In genomic region chr11:78040691-78041379, GRCh38 we compare ENCODE assay signal across 11 cellular contexts. TPM values are rescaled to one million over a fixed set of nuclear protein-coding genes. Genes with fewer than 3 reads are reported as not detected.
A peak's percentile ranks its signal among the peaks of the same experiment; 100 is the strongest.
DNase-seq lines count a peak whose midpoint lies in the region; ATAC-seq, FAIRE-seq and TF ChIP-seq lines count a peak whose summit lies in the region.
"Had no signal": no experiment of that assay in that cellular context is flagged by ENCODE, and none has a peak within 500 bp of the region (broad histone marks: within the 10 kb centered on the region; RNA-seq: fewer than 3 reads in every experiment).

No MANE protein-coding gene starts in this region.

- H3K27me3 ChIP-seq in breast epithelium (no peaks in the 10 kb centered on the region), neuronal stem cell (ENCODE audit: control insufficient read depth in 3 of 3, insufficient read depth in 3 of 3, low read depth in 1 of 3, low read length in 3 of 3) (no peaks in the 10 kb centered on the region)

- intact Hi-C loops in breast epithelium (cut with DNase I; ENCODE audit: low total_unique reads), result no loop called here

- no peak for FAIRE-seq in GM12891 (lab: Jason Lieb, UNC)

- ATAC-seq in GM19324 (IDR thresholded peaks at IDR 0.05; ENCODE audit: low FRiP score, unreplicated experiment), result no peak
- ATAC-seq in HG03442 (IDR thresholded peaks at IDR 0.05; ENCODE audit: unreplicated experiment), result no peak

- H2AK5ac ChIP-seq in neuronal stem cell (ENCODE audit: low read depth, low read length), result no peak overlapping the region

- peak overlapping the region; percentile 26 for H2AFZ ChIP-seq in neuronal stem cell (ENCODE audit: low read length)

- CTCF ChIA-PET in GM10248 (lab: Yijun Ruan, JAX), result interaction anchor here (1.2 to 1.8 kb wide), 3 partner anchors 14 to 38 kb away, joined by 3 to 5 read pairs (median 3); partner anchors contain the start of gene NDUFC2

- H4K8ac ChIP-seq in neuronal stem cell (ENCODE audit: low read depth, low read length), result no peak overlapping the region

- H2BK120ac ChIP-seq in neuronal stem cell (ENCODE audit: low read depth, low read length), result no peak overlapping the region

- H3K14ac ChIP-seq in neuronal stem cell (ENCODE audit: low read length), result no peak overlapping the region

- H3K23ac ChIP-seq in neuronal stem cell (ENCODE audit: low read depth, low read length, poor library complexity), result no peak overlapping the region

- peak overlapping the region; percentile 1 for H3K18ac ChIP-seq in neuronal stem cell (ENCODE audit: low read length)

- DNase-seq in DMS153 (lab: John Stamatoyannopoulos, UW), result peak; percentile 74
- DNase-seq in HK-2 (ENCODE audit: unreplicated experiment), result peak; percentile 48
- no peak for DNase-seq in breast epithelium (ENCODE audit: low spot score in 2 of 2)
- DNase-seq in neuronal stem cell (ENCODE audit: low spot score), result no peak
- DNase-seq in GM10248 (ENCODE audit: extremely low spot score), result no peak
- no peak for DNase-seq in GM12891 (ENCODE audit: insufficient read length, low spot score)
- DNase-seq: activated naive CD4-positive, alpha-beta T cell treated with anti-CD3 and anti-CD28 coated beads, Interleukin-2, amount 50 U/mL, for 16 hours; effector CD8-positive, alpha-beta T cell had no signal

- H3K4ac ChIP-seq in neuronal stem cell (ENCODE audit: low read length), result no peak overlapping the region

- POLR2A ChIA-PET in GM10248 (lab: Yijun Ruan, JAX), result no interaction called here

- H3K9me3 ChIP-seq in breast epithelium (no peaks in the 10 kb centered on the region), neuronal stem cell (replicated peaks in 1 of 2; ENCODE audit: control insufficient read depth in 2 of 2, insufficient read depth in 1 of 2, low read depth in 1 of 2, low read length in 2 of 2) (peaks cover 0 to 5% of the 10 kb centered on the region in 2 donors)

- no peak overlapping the region for H2BK15ac ChIP-seq in neuronal stem cell (ENCODE audit: low read length)

- no peak overlapping the region for H2BK12ac ChIP-seq in neuronal stem cell (ENCODE audit: low read length)

- H4K91ac ChIP-seq in neuronal stem cell (ENCODE audit: low read depth, low read length, poor library complexity), result no peak overlapping the region

- H3K4me1 ChIP-seq in breast epithelium (peaks cover 2 to 18% of the 10 kb centered on the region in 2 donors), neuronal stem cell (ENCODE audit: control insufficient read depth in 2 of 2, insufficient read depth in 1 of 2, low read depth in 1 of 2, low read length in 2 of 2) (peaks cover 1 to 3% of the 10 kb centered on the region in 2 donors)

- no peak overlapping the region for H3K9ac ChIP-seq in neuronal stem cell (ENCODE audit: low read depth, low read length, poor library complexity)

- TF ChIP-seq CTCF in breast epithelium (IDR thresholded peaks at IDR 0.05), result no peak
- TF ChIP-seq CTCF in GM10248 (IDR thresholded peaks at IDR 0.05; ENCODE audit: control extremely low read depth, extremely low read depth, low read depth, missing control alignments), result no peak

- no peak overlapping the region for H3K4me2 ChIP-seq in neuronal stem cell (ENCODE audit: insufficient read depth, low read length, poor library complexity, severe bottlenecking)

- peak overlapping the region; percentile 73 to 83 for H3K27ac ChIP-seq in breast epithelium
- no peak overlapping the region for H3K27ac ChIP-seq in neuronal stem cell (replicated peaks; ENCODE audit: low read length)

- TF ChIP-seq POLR2A in breast epithelium (IDR thresholded peaks at IDR 0.05), result no peak
- TF ChIP-seq POLR2A in GM12891 (IDR thresholded peaks at IDR 0.05; ENCODE audit: low read depth, low read length), result no peak

- no CpG with 5 or more reads among the region's 15 CpGs for WGBS in neuronal stem cell (ENCODE audit: extremely low coverage in 2 of 2, insufficient read length in 2 of 2, insufficient replicate concordance in 1 of 2), 2 donors

- no peak overlapping the region for H2BK5ac ChIP-seq in neuronal stem cell (ENCODE audit: low read length)

- H3K4me3 ChIP-seq in breast epithelium (no peak overlapping the region), neuronal stem cell (ENCODE audit: low read length in 2 of 2) (no peak overlapping the region)

- H3K36me3 ChIP-seq in breast epithelium, result no peaks in the 10 kb centered on the region
- no peaks in the 10 kb centered on the region for H3K36me3 ChIP-seq in neuronal stem cell (replicated peaks in 1 of 2; ENCODE audit: control insufficient read depth in 2 of 2, insufficient read depth in 2 of 2, low read length in 2 of 2)

- no peaks in the 10 kb centered on the region for H3K79me1 ChIP-seq in neuronal stem cell (ENCODE audit: low read depth, low read length)

TF ChIP-seq in GM12891, 5 proteins besides CTCF, POLR2A, EP300 and RAD21:
- no peak for TF ChIP-seq PAX5 (IDR thresholded peaks at IDR 0.05; ENCODE audit: insufficient read depth, low read length, severe bottlenecking)
- TF ChIP-seq POLR2AphosphoS5 (IDR thresholded peaks at IDR 0.05; ENCODE audit: low read depth, low read length), result no peak
- no peak for TF ChIP-seq TAF1 (IDR thresholded peaks at IDR 0.05; ENCODE audit: low read depth, low read length)
- TF ChIP-seq SPI1 (IDR thresholded peaks at IDR 0.05; ENCODE audit: low read depth, low read length), result no peak
- no peak for TF ChIP-seq POU2F2 (IDR thresholded peaks at IDR 0.05; ENCODE audit: low read depth, low read length)

RNA-seq across cellular contexts. Expression of gene KCTD14, which starts 17.8 kb away (rescaled TPM):
- 10 to 100 TPM in 1 of 3 donors, 1 to 10 TPM in 1, under 1 TPM in 1; 0.64 to 22.4 (median 7.9) TPM for total RNA-seq in breast epithelium
- 3.0 TPM for polyA plus RNA-seq in neuronal stem cell (2013, experiment 1 of 2)
- 3.0 TPM for polyA plus RNA-seq in neuronal stem cell (2013, experiment 2 of 2)
- not detected for polyA plus RNA-seq in GM12891 (2012; ENCODE audit: low read depth, missing spikeins)

RNA-seq across cellular contexts. Expression of gene THRSP, which starts 22.8 kb away (rescaled TPM):
- total RNA-seq in breast epithelium, result 10 to 100 TPM in 1 of 3 donors, 1 to 10 TPM in 2; 1.6 to 74.9 (median 5.7) TPM
- polyA plus RNA-seq in neuronal stem cell (2013, experiment 1 of 2), result not detected
- polyA plus RNA-seq in neuronal stem cell (2013, experiment 2 of 2), result not detected
- not detected for polyA plus RNA-seq in GM12891 (2012; ENCODE audit: low read depth, missing spikeins)
- total RNA-seq: posterior vena cava had no signal

RNA-seq across cellular contexts. Expression of gene NDUFC2, which starts 38.8 kb away (rescaled TPM):
- 100 to 1,000 TPM; 101 to 105 (median 103) TPM for total RNA-seq in breast epithelium
- 290 TPM for polyA plus RNA-seq in neuronal stem cell (2013, experiment 1 of 2)
- 288 TPM for polyA plus RNA-seq in neuronal stem cell (2013, experiment 2 of 2)
- 202 TPM for polyA plus RNA-seq in GM12891 (2012; ENCODE audit: low read depth, missing spikeins)

RNA-seq across cellular contexts. Expression of gene INTS4, which starts 46.4 kb away (rescaled TPM):
- total RNA-seq in breast epithelium, result 10 to 100 TPM; 34.6 to 58.4 (median 47.5) TPM
- polyA plus RNA-seq in neuronal stem cell (2013, experiment 1 of 2), result 21.9 TPM
- polyA plus RNA-seq in neuronal stem cell (2013, experiment 2 of 2), result 20.9 TPM
- 26.0 TPM for polyA plus RNA-seq in GM12891 (2012; ENCODE audit: low read depth, missing spikeins)

Comparison
In these comparisons a context has a peak if more than half of its experiments do, and no peak if none do; other contexts are left out.
1. DNase-seq: peak in DMS153 (single experiment) and HK-2 (single experiment); none in breast epithelium (0 of 2), neuronal stem cell (single experiment), GM10248 (single experiment) and GM12891 (single experiment).